Comparison of ENCODE assay signal across 21 cellular contexts in genomic region chrX:9671998-9672397, GRCh38.
DNase-seq lines count a peak whose midpoint lies in the region; ATAC-seq, FAIRE-seq and TF ChIP-seq lines count a peak whose summit lies in the region.
"Had no signal": no experiment of that assay in that cellular context is flagged by ENCODE, and none has a peak within 500 bp of the region (broad histone marks: within the 10 kb centered on the region; RNA-seq: fewer than 3 reads in every experiment).

No MANE protein-coding gene starts in this region.

- no peaks in the 10 kb centered on the region for H3K36me3 ChIP-seq in GM12878 (ENCODE audit: control insufficient read depth in 2 of 2, insufficient read depth in 2 of 2, low read length in 1 of 2)
- H3K36me3 ChIP-seq: brain microvascular endothelial cell, heart right ventricle, upper lobe of right lung had no signal

- intact Hi-C loops in GM12878 (cut with micrococcal nuclease; ENCODE audit: unreplicated experiment), result no loop called here
- intact Hi-C loops in sciatic nerve (cut with DNase I), result no loop called here

- no peak for TF ChIP-seq POLR2A in A549 (IDR thresholded peaks at IDR 0.05; ENCODE audit: low read length)
- TF ChIP-seq POLR2A in GM12878 (IDR thresholded peaks at IDR 0.05; ENCODE audit: low read depth, low read length), result no peak

- no peak for TF ChIP-seq CTCF in A549 (IDR thresholded peaks at IDR 0.05)
- no peak for TF ChIP-seq CTCF in GM12878 (IDR thresholded peaks at IDR 0.05 in 2 of 3, conservative IDR thresholded peaks at IDR 0.05 in 1 of 3; ENCODE audit: control insufficient read depth in 2 of 3, extremely low read depth in 1 of 3, insufficient read depth in 1 of 3, low read depth in 3 of 3, low read length in 3 of 3)

- TF ChIP-seq RAD21 in A549 (conservative IDR thresholded peaks at IDR 0.05 in 1 of 2, IDR thresholded peaks at IDR 0.05 in 1 of 2), result no peak
- TF ChIP-seq RAD21 in GM12878 (IDR thresholded peaks at IDR 0.05; ENCODE audit: insufficient read depth, low read depth, low read length), result no peak

- H3K9ac ChIP-seq in GM12878 (ENCODE audit: control insufficient read depth, insufficient read depth, low read length), result no peak overlapping the region

- no peak overlapping the region for H3K27ac ChIP-seq in A549
- H3K27ac ChIP-seq in GM12878 (ENCODE audit: control insufficient read depth, insufficient read depth), result no peak overlapping the region
- H3K27ac ChIP-seq: brain microvascular endothelial cell, C4-2B, heart right ventricle, upper lobe of right lung had no signal

- SMC1A ChIA-PET in GM12878 (lab: Charles Lee; ENCODE audit: uncharacterized antibody, unreplicated experiment), result no interaction called here

- peak; percentile 65 for FAIRE-seq in A549 (lab: Jason Lieb, UNC)
- no peak for FAIRE-seq in GM12878 (lab: Jason Lieb, UNC)
- FAIRE-seq: A204.1, TTC549 had no signal

- ATAC-seq in A549 (no peak), GM18907 (IDR thresholded peaks at IDR 0.05; ENCODE audit: unreplicated experiment) (peak; percentile 52), HG03159 (IDR thresholded peaks at IDR 0.05; ENCODE audit: unreplicated experiment) (peak; percentile 57), GM12878 (peak; percentile 83), sciatic nerve (no peak), SK-N-SH treated with all-trans-retinoic acid at 6 μM for 48 hours (no peak)
- ATAC-seq: heart right ventricle; PC-3; stimulated activated naive CD8-positive, alpha-beta T cell treated with anti-CD3 and anti-CD28 coated beads, Interleukin-15, amount 100 ng/mL, for 72 hours; upper lobe of right lung had no signal

- RAD21 ChIA-PET in GM12878 (lab: Charles Lee; ENCODE audit: unreplicated experiment), result interaction anchor here (0.5 kb wide), 1 partner anchor 328 kb away, joined by 4 read pairs; no protein-coding TSS in a partner anchor

- no peaks in the 10 kb centered on the region for H3K27me3 ChIP-seq in GM12878 (replicated peaks in 1 of 2; ENCODE audit: control insufficient read depth in 2 of 2, insufficient read depth in 2 of 2, low read length in 1 of 2)
- H3K27me3 ChIP-seq: brain microvascular endothelial cell, upper lobe of right lung had no signal

- H3K4me1 ChIP-seq in A549 (peaks cover 8% of the 10 kb centered on the region), GM12878 (ENCODE audit: control insufficient read depth, insufficient read depth, low read length) (no peaks in the 10 kb centered on the region; the same call in 1 of the 2 replicates)
- H3K4me1 ChIP-seq: upper lobe of right lung had no signal

- POLR2A ChIA-PET in A549 (lab: Yijun Ruan, JAX) (no interaction called here), GM12878 (lab: Charles Lee) (no interaction called here)

- CTCF ChIA-PET in A549 (lab: Yijun Ruan, JAX) (no interaction called here), GM12878 (lab: Yijun Ruan, JAX) (no interaction called here)

- in situ Hi-C loops in GM12878 (cut with MboI), result no loop called here

- no peak for TF ChIP-seq EP300 in A549 (IDR thresholded peaks at IDR 0.05)
- peak; percentile 59 to 66; a peak in 3 of 4 replicates for TF ChIP-seq EP300 in GM12878 (IDR thresholded peaks at IDR 0.05; ENCODE audit: borderline replicate concordance in 1 of 2, control insufficient read depth in 1 of 2, low read depth in 2 of 2, low read length in 2 of 2)

- H4K20me1 ChIP-seq in GM12878 (ENCODE audit: control insufficient read depth, insufficient read depth), result no peaks in the 10 kb centered on the region

- H3K9me3 ChIP-seq in A549 (no peaks in the 10 kb centered on the region), GM12878 (replicated peaks; ENCODE audit: control insufficient read depth, insufficient read depth, low read length) (peaks cover 8% of the 10 kb centered on the region; the same call in 2 of the 3 replicates)
- H3K9me3 ChIP-seq: upper lobe of right lung had no signal

- H3K4me3 ChIP-seq in A549 (no peak overlapping the region), GM12878 (no peak overlapping the region)
- H3K4me3 ChIP-seq: heart right ventricle, upper lobe of right lung had no signal

- H3K4me2 ChIP-seq in A549 (no peak overlapping the region), GM12878 (ENCODE audit: control insufficient read depth, insufficient read depth) (no peak overlapping the region)

- WGBS in A549 (ENCODE audit: missing lambda C conversion rate), result 96% methylated on average over 3 of the region's 3 CpGs
- WGBS in GM12878 (ENCODE audit: insufficient coverage, insufficient replicate concordance, low lambda C conversion rate, missing lambda C conversion rate), result 27% methylated on average over 3 of the region's 3 CpGs

- no peak overlapping the region for H2AFZ ChIP-seq in GM12878 (ENCODE audit: control insufficient read depth, low read depth, low read length)

- no TSS peak for BruUV-seq in GM12878 (replicated peaks; lab: Mats Ljungman, UMichigan)

- DNase-seq in A549 (ENCODE audit: low read depth in 1 of 2, low spot score in 1 of 2) (no peak), GM12878 (ENCODE audit: low read depth, low spot score) (no peak), sciatic nerve (ENCODE audit: low spot score) (no peak), putamen (ENCODE audit: low spot score) (no peak)
- no peak for DNase-seq in stimulated activated CD8-positive, alpha-beta memory T cell treated with anti-CD3 and anti-CD28 coated beads, Interleukin-4, amount 100 ng/mL, for 48 hours
- DNase-seq: activated CD4-positive, alpha-beta T cell treated with anti-CD3 and anti-CD28 coated beads, Interleukin-2, amount 50 U/mL, for 4 hours; activated T-cell treated with anti-CD3 and anti-CD28 coated beads, Interleukin-2, amount 50 U/mL, for 24 hours; brain microvascular endothelial cell; heart right ventricle; islet precursor cell; NCI-H1694 treated with DMSO at 0.1 percent for 48 hours; NCI-H510A; PC-3; stimulated activated naive CD8-positive, alpha-beta T cell treated with anti-CD3 and anti-CD28 coated beads, Interleukin-15, amount 100 ng/mL, for 72 hours; upper lobe of right lung had no signal

- H3K79me2 ChIP-seq in GM12878 (ENCODE audit: control insufficient read depth, insufficient read depth, low read length), result no peaks in the 10 kb centered on the region

TF ChIP-seq in A549, 52 proteins besides CTCF, POLR2A, EP300 and RAD21 (continues in another document):
- TF ChIP-seq E2F6 (IDR thresholded peaks at IDR 0.05; ENCODE audit: borderline replicate concordance, low read depth), result no peak
- no peak for TF ChIP-seq RCOR1 (IDR thresholded peaks at IDR 0.05; ENCODE audit: low read depth, low read length)
- TF ChIP-seq HOXB5 (CRISPR knock-in tag; IDR thresholded peaks at IDR 0.05), result no peak
- no peak for TF ChIP-seq RNF2 (IDR thresholded peaks at IDR 0.05; ENCODE audit: borderline replicate concordance, low read depth)
- TF ChIP-seq NFE2L2 (conservative IDR thresholded peaks at IDR 0.05; ENCODE audit: low read length), result no peak
- TF ChIP-seq JUN (IDR thresholded peaks at IDR 0.05), result no peak
- no peak for TF ChIP-seq HES2 (IDR thresholded peaks at IDR 0.05)
- no peak for TF ChIP-seq BHLHE40 (IDR thresholded peaks at IDR 0.05; ENCODE audit: low read depth, low read length)

TF ChIP-seq in GM12878, 131 proteins besides CTCF, POLR2A, EP300 and RAD21 (continues in another document):
- no peak for TF ChIP-seq BCL3 (IDR thresholded peaks at IDR 0.05; ENCODE audit: borderline replicate concordance, insufficient read depth, low read depth, low read length, poor library complexity, severe bottlenecking)

TF ChIP-seq in SK-N-SH treated with all-trans-retinoic acid at 6 μM for 48 hours, 23 proteins besides CTCF, POLR2A, EP300 and RAD21 (continues in another document):
- TF ChIP-seq SNAI2 (CRISPR knock-in tag; IDR thresholded peaks at IDR 0.05) (no peak), ISL1 (CRISPR knock-in tag; IDR thresholded peaks at IDR 0.05) (no peak), CREB5 (CRISPR knock-in tag; IDR thresholded peaks at IDR 0.05; ENCODE audit: low read depth) (no peak), PPARA (CRISPR knock-in tag; IDR thresholded peaks at IDR 0.05; ENCODE audit: borderline replicate concordance) (no peak), ZNF70 (CRISPR knock-in tag; IDR thresholded peaks at IDR 0.05) (no peak), ZC3H10 (CRISPR knock-in tag; IDR thresholded peaks at IDR 0.05) (no peak), OSR1 (CRISPR knock-in tag; IDR thresholded peaks at IDR 0.05) (no peak), ARNTL (CRISPR knock-in tag; IDR thresholded peaks at IDR 0.05; ENCODE audit: borderline replicate concordance, low read depth) (no peak), CSRNP3 (CRISPR knock-in tag; IDR thresholded peaks at IDR 0.05) (no peak)

Comparison
In these comparisons a context has a peak if more than half of its experiments do, and no peak if none do; other contexts are left out.
1. ATAC-seq: peak in GM18907 (single experiment), HG03159 (single experiment) and GM12878 (single experiment); none in A549 (0 of 2), sciatic nerve (single experiment) and SK-N-SH treated with all-trans-retinoic acid at 6 μM for 48 hours (single experiment).
2. Of the 24 proteins assayed by ChIP-seq in both GM12878 and A549: peak only in GM12878: EP300; only in A549: none; in both: none; in neither: 23.